In genomic region chr5:78360674-78361225, GRCh38 we compare ENCODE assay signal across 8 cellular contexts. TPM values are rescaled to one million over a fixed set of nuclear protein-coding genes. Genes with fewer than 3 reads are reported as not detected.
A peak's percentile ranks its signal among the peaks of the same experiment; 100 is the strongest.
DNase-seq lines count a peak whose midpoint lies in the region; ATAC-seq lines count a peak whose summit lies in the region.

No MANE protein-coding gene starts in this region.

- H3K27ac ChIP-seq in CD8-positive, alpha-beta memory T cell (ENCODE audit: low read depth, low read length): peak overlapping the region; percentile 94

- H3K27me3 ChIP-seq in CD8-positive, alpha-beta memory T cell (ENCODE audit: insufficient read depth, low read length, poor library complexity, severe bottlenecking): no peaks in the 10 kb centered on the region

- H3K4me3 Mint-ChIP-seq in CD8-positive, alpha-beta memory T cell: peak overlapping the region; percentile 89 to 98 (median 93)
- H3K4me3 Mint-ChIP-seq in dendritic cell treated with granulocyte-macrophage colony-stimulating factor and Interleukin-4, amounts not matched to agents 40 ng/mL and 50 ng/mL, for 4 days: peak overlapping the region; percentile 93
- peak overlapping the region; percentile 93 for H3K4me3 Mint-ChIP-seq in memory B cell

- no peaks in the 10 kb centered on the region for H3K36me3 ChIP-seq in CD8-positive, alpha-beta memory T cell (ENCODE audit: insufficient read depth, low read length)

- peaks cover 62 to 69% (median 67%) of the 10 kb centered on the region in 3 donors for H3K4me1 Mint-ChIP-seq in CD8-positive, alpha-beta memory T cell
- H3K4me1 Mint-ChIP-seq in dendritic cell treated with granulocyte-macrophage colony-stimulating factor and Interleukin-4, amounts not matched to agents 40 ng/mL and 50 ng/mL, for 4 days (ENCODE audit: low read depth): peaks cover 38% of the 10 kb centered on the region
- peaks cover 28% of the 10 kb centered on the region for H3K4me1 Mint-ChIP-seq in memory B cell

- peaks cover 0 to 14% (median 0%) of the 10 kb centered on the region in 3 donors for H3K36me3 Mint-ChIP-seq in CD8-positive, alpha-beta memory T cell
- peaks cover 20% of the 10 kb centered on the region for H3K36me3 Mint-ChIP-seq in dendritic cell treated with granulocyte-macrophage colony-stimulating factor and Interleukin-4, amounts not matched to agents 40 ng/mL and 50 ng/mL, for 4 days (ENCODE audit: low read depth)
- no peaks in the 10 kb centered on the region for H3K36me3 Mint-ChIP-seq in memory B cell

- ATAC-seq in GM21529 (IDR thresholded peaks at IDR 0.05; ENCODE audit: unreplicated experiment): peak; percentile 34
- peak; percentile 46 for ATAC-seq in memory B cell (ENCODE audit: low read depth)

- CTCF ChIA-PET in CD8-positive, alpha-beta memory T cell (lab: Charles Lee): interaction anchor here (1.0 to 3.9 kb wide), 6 partner anchors 9 to 869 kb away, joined by 3 to 73 read pairs (median 4); partner anchors contain the start of genes AP3B1 and WDR41

- peaks cover 20% of the 10 kb centered on the region for H3K4me1 ChIP-seq in CD8-positive, alpha-beta memory T cell (ENCODE audit: insufficient read depth, low read length)

- peak overlapping the region; percentile 96 for H3K4me3 ChIP-seq in CD8-positive, alpha-beta memory T cell (ENCODE audit: low read length)
- peak overlapping the region; percentile 88 for H3K4me3 ChIP-seq in Jurkat, Clone E6-1 (ENCODE audit: low read length)

- POLR2A ChIA-PET in CD8-positive, alpha-beta memory T cell (lab: Charles Lee): interaction anchor here (0.6 to 2.2 kb wide), 8 partner anchors 9 to 875 kb away, joined by 3 to 111 read pairs (median 4); partner anchors contain the start of genes AP3B1, ARSB and JMY

- peak; percentile 69 to 89 (median 82) for DNase-seq in CD8-positive, alpha-beta memory T cell
- no peak for DNase-seq in Jurkat, Clone E6-1 (ENCODE audit: low read depth, low spot score)
- DNase-seq in activated CD4-positive, alpha-beta T cell treated with anti-CD3 and anti-CD28 coated beads, Interleukin-2, amount 50 U/mL, for 24 hours (ENCODE audit: low read depth in 1 of 2, low spot score in 1 of 2): peak; percentile 44 to 45
- peak; percentile 59 to 62 for DNase-seq in memory B cell (ENCODE audit: low spot score in 2 of 2)
- peak; percentile 50 for DNase-seq in stimulated activated CD8-positive, alpha-beta memory T cell treated with anti-CD3 and anti-CD28 coated beads, Interleukin-15, amount 100 ng/mL, for 24 hours (ENCODE audit: low read depth)
- no peak for DNase-seq in dedifferentiated amniotic fluid mesenchymal stem cell (ENCODE audit: extremely low spot score)

- peak overlapping the region; percentile 92 to 98 (median 96) for H3K27ac Mint-ChIP-seq in CD8-positive, alpha-beta memory T cell
- peak overlapping the region; percentile 97 for H3K27ac Mint-ChIP-seq in dendritic cell treated with granulocyte-macrophage colony-stimulating factor and Interleukin-4, amounts not matched to agents 40 ng/mL and 50 ng/mL, for 4 days
- H3K27ac Mint-ChIP-seq in memory B cell: peak overlapping the region; percentile 95

- no peaks in the 10 kb centered on the region for H3K9me3 ChIP-seq in CD8-positive, alpha-beta memory T cell (ENCODE audit: low read length)

- H3K9me3 Mint-ChIP-seq in CD8-positive, alpha-beta memory T cell: no peaks in the 10 kb centered on the region
- H3K9me3 Mint-ChIP-seq in dendritic cell treated with granulocyte-macrophage colony-stimulating factor and Interleukin-4, amounts not matched to agents 40 ng/mL and 50 ng/mL, for 4 days: no peaks in the 10 kb centered on the region
- H3K9me3 Mint-ChIP-seq in memory B cell: no peaks in the 10 kb centered on the region

- intact Hi-C loops in dendritic cell treated with granulocyte-macrophage colony-stimulating factor and Interleukin-4, amounts not matched to agents 40 ng/mL and 50 ng/mL, for 4 days (cut with micrococcal nuclease): loop anchor here (1.0 to 5.0 kb wide), 3 partner anchors 66 to 167 kb away; partner anchors contain the start of gene AP3B1

- peaks cover 0 to 3% of the 10 kb centered on the region in 2 donors for H3K27me3 Mint-ChIP-seq in CD8-positive, alpha-beta memory T cell
- no peaks in the 10 kb centered on the region for H3K27me3 Mint-ChIP-seq in dendritic cell treated with granulocyte-macrophage colony-stimulating factor and Interleukin-4, amounts not matched to agents 40 ng/mL and 50 ng/mL, for 4 days
- no peaks in the 10 kb centered on the region for H3K27me3 Mint-ChIP-seq in memory B cell

RNA-seq across cellular contexts. Expression of gene SCAMP1, which starts 0.3 kb away (rescaled TPM):
- 10 to 100 TPM; 15.2 to 17.3 TPM for total RNA-seq in CD8-positive, alpha-beta memory T cell
- 36.2 TPM for polyA plus RNA-seq in CD8-positive, alpha-beta memory T cell
- polyA plus RNA-seq in Jurkat, Clone E6-1 (2012; ENCODE audit: insufficient read depth, insufficient read length): 25.4 TPM

Comparison
In these comparisons a context has a peak if more than half of its experiments do, and no peak if none do; other contexts are left out.
1. DNase-seq: peak in CD8-positive, alpha-beta memory T cell (5 of 5), activated CD4-positive, alpha-beta T cell treated with anti-CD3 and anti-CD28 coated beads, Interleukin-2, amount 50 U/mL, for 24 hours (2 of 2), memory B cell (2 of 2) and stimulated activated CD8-positive, alpha-beta memory T cell treated with anti-CD3 and anti-CD28 coated beads, Interleukin-15, amount 100 ng/mL, for 24 hours (single experiment); none in Jurkat, Clone E6-1 (single experiment) and dedifferentiated amniotic fluid mesenchymal stem cell (single experiment).
2. Peak in every context shown above with its lines, with median percentiles within 50 percentile points of each other: H3K27ac Mint-ChIP-seq and H3K4me3 Mint-ChIP-seq.